22 cellular contexts compared by ENCODE assay signal in the genomic region with DNA sequence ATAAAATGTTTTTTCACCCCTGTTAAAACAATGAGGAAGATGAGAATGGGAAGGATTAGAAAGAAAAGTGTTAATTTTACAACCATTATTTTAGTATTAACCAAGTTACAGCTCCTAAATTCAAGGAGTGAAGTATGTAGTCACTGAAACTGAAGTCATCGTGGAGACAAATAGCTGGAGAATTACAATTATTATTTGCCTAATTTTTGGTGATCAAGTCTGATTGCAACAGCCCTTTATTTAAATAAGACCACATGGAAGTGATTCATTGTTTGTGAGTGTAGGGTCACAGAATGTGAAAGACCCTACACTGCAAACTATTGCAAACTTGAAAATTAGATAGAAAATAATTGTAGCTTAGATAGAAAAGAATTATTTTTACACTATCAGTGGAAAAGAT.
"Had no signal": no experiment of that assay in that cellular context is flagged by ENCODE, and none has a peak within 500 bp of the region (broad histone marks: within the 10 kb centered on the region; RNA-seq: fewer than 3 reads in every experiment).

No MANE protein-coding gene starts in this region.

- DNase-seq: activated CD4-positive, alpha-beta T cell treated with anti-CD3 and anti-CD28 coated beads, Interleukin-2, amount 10 ng/mL, durations not matched to agents 7 days and 5 days; activated CD8-positive, alpha-beta memory T cell treated with anti-CD3 and anti-CD28 coated beads, Interleukin-2, amount 10 ng/mL, durations not matched to agents 7 days and 5 days; activated CD8-positive, alpha-beta T cell treated with anti-CD3 and anti-CD28 coated beads for 36 hours; activated naive CD4-positive, alpha-beta T cell treated with anti-CD3 and anti-CD28 coated beads for 36 hours; activated naive CD8-positive, alpha-beta T cell treated with anti-CD3 and anti-CD28 coated beads for 36 hours; activated T-cell treated with anti-CD3 and anti-CD28 coated beads, Interleukin-2, amount 50 U/mL, for 72 hours; brain microvascular endothelial cell; cortex of kidney; effector memory CD8-positive, alpha-beta T cell; mammary epithelial cell; naive thymus-derived CD8-positive, alpha-beta T cell; stimulated activated CD4-positive, alpha-beta T cell treated with anti-CD3 and anti-CD28 coated beads, Interleukin-2, amount 100 ng/mL, for 48 hours; stimulated activated naive CD4-positive, alpha-beta T cell treated with Interleukin-2 at 50 U/mL for 16 hours; SW 1271; T-helper 9 cell had no signal

- H3K36me3 ChIP-seq: ascending aorta, brain microvascular endothelial cell, right atrium auricular region, tibial nerve had no signal

- H3K4me3 Mint-ChIP-seq: activated CD4-positive, alpha-beta T cell treated with anti-CD3 and anti-CD28 coated beads, Interleukin-2, amount 10 ng/mL, durations not matched to agents 7 days and 5 days; activated CD8-positive, alpha-beta memory T cell treated with anti-CD3 and anti-CD28 coated beads, Interleukin-2, amount 10 ng/mL, durations not matched to agents 7 days and 5 days; activated CD8-positive, alpha-beta T cell treated with anti-CD3 and anti-CD28 coated beads for 36 hours; activated naive CD4-positive, alpha-beta T cell treated with anti-CD3 and anti-CD28 coated beads for 36 hours; activated naive CD8-positive, alpha-beta T cell treated with anti-CD3 and anti-CD28 coated beads for 36 hours; activated T-cell treated with anti-CD3 and anti-CD28 coated beads, Interleukin-2, amount 50 U/mL, for 72 hours; effector memory CD8-positive, alpha-beta T cell; naive thymus-derived CD8-positive, alpha-beta T cell; T-helper 1 cell treated with Interleukin-12 subunit alpha and Interleukin-12 subunit beta and Interleukin-4 antibody, amounts not matched to agents 30 μg/mL and 1 μg/mL, for 36 hours had no signal

- H3K27me3 ChIP-seq: ascending aorta, brain microvascular endothelial cell, right atrium auricular region, tibial nerve had no signal

- H3K36me3 Mint-ChIP-seq: activated CD8-positive, alpha-beta memory T cell treated with anti-CD3 and anti-CD28 coated beads, Interleukin-2, amount 10 ng/mL, durations not matched to agents 7 days and 5 days; activated naive CD8-positive, alpha-beta T cell treated with anti-CD3 and anti-CD28 coated beads for 36 hours; naive thymus-derived CD8-positive, alpha-beta T cell had no signal

- H3K27ac Mint-ChIP-seq: activated CD4-positive, alpha-beta T cell treated with anti-CD3 and anti-CD28 coated beads, Interleukin-2, amount 10 ng/mL, durations not matched to agents 7 days and 5 days; activated CD8-positive, alpha-beta memory T cell treated with anti-CD3 and anti-CD28 coated beads, Interleukin-2, amount 10 ng/mL, durations not matched to agents 7 days and 5 days; activated CD8-positive, alpha-beta T cell treated with anti-CD3 and anti-CD28 coated beads for 36 hours; activated naive CD4-positive, alpha-beta T cell treated with anti-CD3 and anti-CD28 coated beads for 36 hours; activated naive CD8-positive, alpha-beta T cell treated with anti-CD3 and anti-CD28 coated beads for 36 hours; activated T-cell treated with anti-CD3 and anti-CD28 coated beads, Interleukin-2, amount 50 U/mL, for 72 hours; effector memory CD8-positive, alpha-beta T cell; naive thymus-derived CD8-positive, alpha-beta T cell; T-helper 1 cell treated with Interleukin-12 subunit alpha and Interleukin-12 subunit beta and Interleukin-4 antibody, amounts not matched to agents 30 μg/mL and 1 μg/mL, for 36 hours had no signal

- H3K9me3 ChIP-seq: ascending aorta, right atrium auricular region, tibial nerve had no signal

- H3K27me3 Mint-ChIP-seq: activated CD4-positive, alpha-beta T cell treated with anti-CD3 and anti-CD28 coated beads, Interleukin-2, amount 10 ng/mL, durations not matched to agents 7 days and 5 days; activated CD8-positive, alpha-beta memory T cell treated with anti-CD3 and anti-CD28 coated beads, Interleukin-2, amount 10 ng/mL, durations not matched to agents 7 days and 5 days; activated CD8-positive, alpha-beta T cell treated with anti-CD3 and anti-CD28 coated beads for 36 hours; activated naive CD8-positive, alpha-beta T cell treated with anti-CD3 and anti-CD28 coated beads for 36 hours; effector memory CD8-positive, alpha-beta T cell; naive thymus-derived CD8-positive, alpha-beta T cell had no signal

- H3K4me1 ChIP-seq: ascending aorta, right atrium auricular region had no signal

- H3K27ac ChIP-seq: ascending aorta, brain microvascular endothelial cell, right atrium auricular region, tibial nerve, VCaP had no signal

- H3K4me1 Mint-ChIP-seq: activated CD4-positive, alpha-beta T cell treated with anti-CD3 and anti-CD28 coated beads, Interleukin-2, amount 10 ng/mL, durations not matched to agents 7 days and 5 days; activated CD8-positive, alpha-beta memory T cell treated with anti-CD3 and anti-CD28 coated beads, Interleukin-2, amount 10 ng/mL, durations not matched to agents 7 days and 5 days; activated naive CD8-positive, alpha-beta T cell treated with anti-CD3 and anti-CD28 coated beads for 36 hours; naive thymus-derived CD8-positive, alpha-beta T cell had no signal

- H3K9me3 Mint-ChIP-seq: activated CD4-positive, alpha-beta T cell treated with anti-CD3 and anti-CD28 coated beads, Interleukin-2, amount 10 ng/mL, durations not matched to agents 7 days and 5 days; activated CD8-positive, alpha-beta T cell treated with anti-CD3 and anti-CD28 coated beads for 36 hours; activated naive CD4-positive, alpha-beta T cell treated with anti-CD3 and anti-CD28 coated beads for 36 hours; activated naive CD8-positive, alpha-beta T cell treated with anti-CD3 and anti-CD28 coated beads for 36 hours; activated T-cell treated with anti-CD3 and anti-CD28 coated beads, Interleukin-2, amount 50 U/mL, for 72 hours; T-helper 1 cell treated with Interleukin-12 subunit alpha and Interleukin-12 subunit beta and Interleukin-4 antibody, amounts not matched to agents 30 μg/mL and 1 μg/mL, for 36 hours had no signal

- H3K4me3 ChIP-seq: ascending aorta, right atrium auricular region, tibial nerve had no signal

- ATAC-seq: activated CD4-positive, CD25-positive, alpha-beta regulatory T cell treated with anti-CD3 and anti-CD28 coated beads, Interleukin-2, amount 50 U/mL, for 24 hours; activated CD8-positive, alpha-beta memory T cell treated with anti-CD3 and anti-CD28 coated beads, Interleukin-2, amount 10 ng/mL, durations not matched to agents 7 days and 5 days; activated CD8-positive, alpha-beta T cell treated with anti-CD3 and anti-CD28 coated beads for 36 hours; activated T-cell treated with anti-CD3 and anti-CD28 coated beads, Interleukin-2, amount 50 U/mL, for 72 hours; effector memory CD8-positive, alpha-beta T cell; esophagus mucosa; naive thymus-derived CD8-positive, alpha-beta T cell had no signal
